ENCODE assay signal across 1 cellular context in the genomic region with DNA sequence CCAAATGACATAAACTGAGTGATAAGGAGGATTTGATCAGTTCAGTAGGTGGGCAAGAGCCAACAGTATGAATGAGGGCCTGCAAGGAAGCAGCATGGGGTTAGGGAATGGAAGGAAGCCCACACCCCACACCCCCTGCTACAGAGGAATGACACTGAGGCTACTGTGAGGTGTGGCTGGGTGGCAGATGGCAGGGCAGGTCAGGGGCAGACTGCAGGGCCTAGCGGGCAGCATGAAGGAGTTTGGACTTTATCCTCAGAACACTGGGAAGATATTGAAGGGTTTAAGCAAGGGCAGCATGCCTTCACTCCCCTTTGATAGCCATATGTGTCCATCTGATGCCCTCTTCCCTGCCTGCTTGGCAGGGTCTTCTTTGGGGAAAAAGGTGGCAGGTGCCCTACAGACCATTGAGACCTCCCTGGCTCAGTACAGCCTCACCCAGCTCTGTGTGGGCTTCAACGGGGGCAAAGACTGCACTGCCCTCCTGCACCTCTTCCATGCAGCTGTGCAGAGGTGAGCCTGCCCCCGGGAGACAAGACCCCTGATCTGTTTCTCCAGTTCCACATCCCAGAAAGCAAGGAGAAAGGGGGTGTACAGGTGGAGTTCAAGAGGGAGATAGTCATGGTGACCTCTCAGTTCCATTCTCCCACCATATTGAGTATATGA.
TF ChIP-seq lines count a peak whose summit lies in the region.

No MANE protein-coding gene starts in this region.

TF ChIP-seq in IMR-90, 13 proteins besides CTCF, POLR2A, EP300 and RAD21:
- TF ChIP-seq CHD1 (IDR thresholded peaks at IDR 0.05; ENCODE audit: low read depth, low read length) = no peak
